Comparison of ENCODE assay signal across 19 cellular contexts in the genomic region with DNA sequence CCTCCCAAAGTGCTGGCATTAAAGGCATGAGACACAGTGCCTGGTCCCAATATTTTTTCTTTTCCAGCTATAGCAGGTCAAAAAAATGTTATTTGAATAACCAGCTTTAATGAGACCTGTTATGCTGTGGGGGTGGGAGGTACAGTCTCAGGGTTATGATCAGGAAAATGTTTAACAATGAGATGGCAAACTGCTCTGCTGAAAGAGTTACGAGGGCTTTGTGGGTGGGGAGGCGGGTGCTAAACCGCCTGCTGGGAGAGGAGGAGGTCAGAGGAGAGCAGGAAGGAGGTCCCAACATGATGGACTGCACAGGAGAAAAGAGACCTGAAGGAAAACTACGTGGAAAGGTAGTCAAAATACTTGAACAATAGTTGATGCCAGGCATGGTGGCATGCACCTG.
DNase-seq lines count a peak whose midpoint lies in the region; ATAC-seq and TF ChIP-seq lines count a peak whose summit lies in the region.
"Had no signal": no experiment of that assay in that cellular context is flagged by ENCODE, and none has a peak within 500 bp of the region (broad histone marks: within the 10 kb centered on the region; RNA-seq: fewer than 3 reads in every experiment).

No MANE protein-coding gene starts in this region.

- H3K36me3 ChIP-seq in H7 (replicated peaks; ENCODE audit: control insufficient read depth, insufficient read depth, low read length) = no peaks in the 10 kb centered on the region
- H3K36me3 ChIP-seq: BE2C; BLaER1 treated with 17β-estradiol and CSF1 and Interleukin-3, amounts not matched to agents 10 nM and 100 nM; HAP-1 had no signal

- H3K27me3 ChIP-seq in H7 (ENCODE audit: control insufficient read depth, insufficient read depth, low read length) = no peaks in the 10 kb centered on the region
- H3K27me3 ChIP-seq: BE2C; BLaER1 treated with 17β-estradiol and CSF1 and Interleukin-3, amounts not matched to agents 10 nM and 100 nM had no signal

- no peak for ATAC-seq in HG03460 (IDR thresholded peaks at IDR 0.05; ENCODE audit: unreplicated experiment)
- ATAC-seq: GM12878, GM23338 had no signal

- TF ChIP-seq CTCF in VCaP (conservative IDR thresholded peaks at IDR 0.05) = no peak

- no peak overlapping the region for H3K4me3 ChIP-seq in H7 (ENCODE audit: insufficient read depth, low read depth, low read length)
- H3K4me3 ChIP-seq: BLaER1 treated with 17β-estradiol and CSF1 and Interleukin-3, amounts not matched to agents 10 nM and 100 nM; GM12878; GM23338; HAP-1 had no signal

- DNase-seq in NCI-H510A treated with DMSO at 0.1 percent for 48 hours (lab: John Stamatoyannopoulos, UW) (peak; percentile 1), NCI-H510A (lab: John Stamatoyannopoulos, UW) (no peak), NCI-H146 treated with DMSO at 0.1 percent for 48 hours (lab: John Stamatoyannopoulos, UW; ENCODE audit: unreplicated experiment) (peak; percentile 67), NCI-H1417 (lab: John Stamatoyannopoulos, UW) (no peak), H7 (no peak)
- DNase-seq: BE2C; CD4-positive, alpha-beta T cell; CD8-positive, alpha-beta memory T cell; DMS 273 treated with DMSO at 0.1 percent for 48 hours; DMS79; EL; GDM1 had no signal

- peak overlapping the region; percentile 92 for H3K27ac ChIP-seq in VCaP
- H3K27ac ChIP-seq: 22Rv1; BLaER1 treated with 17β-estradiol and CSF1 and Interleukin-3, amounts not matched to agents 10 nM and 100 nM had no signal

Comparison
In these comparisons a context has a peak if more than half of its experiments do, and no peak if none do; other contexts are left out.
1. DNase-seq: peak in NCI-H510A treated with DMSO at 0.1 percent for 48 hours (single experiment) and NCI-H146 treated with DMSO at 0.1 percent for 48 hours (single experiment); none in NCI-H510A (single experiment), NCI-H1417 (0 of 3) and H7 (single experiment).